8 cellular contexts compared by ENCODE assay signal in the genomic region with DNA sequence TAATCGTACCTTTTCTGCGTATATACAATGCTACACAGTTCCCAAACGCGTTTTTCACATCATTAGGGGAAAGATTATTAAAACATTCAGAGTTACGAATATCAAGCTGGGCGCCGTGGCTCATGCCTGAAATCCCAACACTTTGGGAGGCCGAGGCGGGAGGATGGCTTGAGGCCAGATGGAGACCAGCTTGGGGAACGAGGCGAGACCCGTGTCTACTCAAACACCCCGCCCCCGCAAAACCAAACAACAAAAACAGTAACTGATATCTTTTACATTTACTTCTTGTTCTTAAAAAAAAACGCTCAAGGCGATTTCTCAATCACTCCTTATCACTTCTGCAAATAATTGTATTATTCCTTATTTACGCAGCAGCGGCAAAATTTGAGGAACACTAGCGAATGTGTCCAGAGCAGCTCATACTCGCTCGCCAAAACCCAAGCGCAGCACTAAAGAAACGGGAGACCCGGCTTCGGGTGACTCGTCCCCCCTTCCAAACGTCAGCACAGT. TPM values are rescaled to one million over a fixed set of nuclear protein-coding genes. Genes with fewer than 3 reads are reported as not detected.
DNase-seq lines count a peak whose midpoint lies in the region; ATAC-seq and TF ChIP-seq lines count a peak whose summit lies in the region.

No MANE protein-coding gene starts in this region.

- H4K8ac ChIP-seq in mesendoderm (ENCODE audit: low read depth, low read length) = no peak overlapping the region

- H2BK120ac ChIP-seq in mesendoderm (ENCODE audit: low read depth, low read length) = no peak overlapping the region

- no peak overlapping the region for H3K4ac ChIP-seq in mesendoderm (ENCODE audit: low read depth, low read length)

- H2BK15ac ChIP-seq in mesendoderm (replicated peaks; ENCODE audit: low read depth) = no peak overlapping the region

- peak overlapping the region; percentile 70 for H3K9ac ChIP-seq in mesendoderm (ENCODE audit: low read length)

- CTCF ChIA-PET in activated naive CD4-positive, alpha-beta T cell treated with anti-CD3 and anti-CD28 coated beads, Interleukin-2, amount 10 ng/mL, durations not matched to agents 7 days and 5 days (lab: Charles Lee) = interaction anchor here (0.9 to 2.7 kb wide), 7 partner anchors 10 to 549 kb away, joined by 3 to 8 read pairs (median 5); partner anchors contain the start of genes CEP97, PCNP, RPL24 and SENP7

- H3K27ac Mint-ChIP-seq in activated naive CD4-positive, alpha-beta T cell treated with anti-CD3 and anti-CD28 coated beads, Interleukin-2, amount 10 ng/mL, durations not matched to agents 7 days and 5 days = peak overlapping the region; percentile 99
- peak overlapping the region; percentile 98 for H3K27ac Mint-ChIP-seq in central memory CD8-positive, alpha-beta T cell (ENCODE audit: low read depth)

- H3K36me3 Mint-ChIP-seq in activated naive CD4-positive, alpha-beta T cell treated with anti-CD3 and anti-CD28 coated beads, Interleukin-2, amount 10 ng/mL, durations not matched to agents 7 days and 5 days = peaks cover 38% of the 10 kb centered on the region
- peaks cover 35% of the 10 kb centered on the region for H3K36me3 Mint-ChIP-seq in central memory CD8-positive, alpha-beta T cell (ENCODE audit: insufficient read depth)

- no peak overlapping the region for H3K18ac ChIP-seq in mesendoderm (ENCODE audit: low read length)

- H3K23ac ChIP-seq in mesendoderm (ENCODE audit: low read length) = no peak overlapping the region

- no peak for TF ChIP-seq CTCF in vagina (IDR thresholded peaks at IDR 0.05)

- peaks cover 4% of the 10 kb centered on the region for H3K27me3 Mint-ChIP-seq in activated naive CD4-positive, alpha-beta T cell treated with anti-CD3 and anti-CD28 coated beads, Interleukin-2, amount 10 ng/mL, durations not matched to agents 7 days and 5 days
- no peaks in the 10 kb centered on the region for H3K27me3 Mint-ChIP-seq in central memory CD8-positive, alpha-beta T cell

- peaks cover 26% of the 10 kb centered on the region for H3K79me2 ChIP-seq in mesendoderm (ENCODE audit: control insufficient read depth, insufficient read depth, low read length)

- no peak for DNase-seq in activated naive CD4-positive, alpha-beta T cell treated with anti-CD3 and anti-CD28 coated beads, Interleukin-2, amount 10 ng/mL, durations not matched to agents 7 days and 5 days
- DNase-seq in activated naive CD4-positive, alpha-beta T cell (lab: John Stamatoyannopoulos, UW) = no peak
- no peak for DNase-seq in central memory CD8-positive, alpha-beta T cell (ENCODE audit: low spot score in 2 of 2)
- DNase-seq in mesendoderm = no peak
- DNase-seq in vagina (ENCODE audit: extremely low spot score in 2 of 2) = no peak
- no peak for DNase-seq in DMS114 treated with DMSO at 0.1 percent for 48 hours (lab: John Stamatoyannopoulos, UW; ENCODE audit: unreplicated experiment)

- intact Hi-C loops in vagina (cut with DNase I) = loop anchor here (2.0 to 5.0 kb wide), 2 partner anchors 103 kb away; partner anchors contain the start of genes NXPE3 and PCNP

- H3K4me3 ChIP-seq in mesendoderm (ENCODE audit: low read length) = peak overlapping the region; percentile 64
- H3K4me3 ChIP-seq in vagina = peak overlapping the region; percentile 76 to 94

- H2AK5ac ChIP-seq in mesendoderm (ENCODE audit: low read length) = no peak overlapping the region

- H3K4me3 Mint-ChIP-seq in activated naive CD4-positive, alpha-beta T cell treated with anti-CD3 and anti-CD28 coated beads, Interleukin-2, amount 10 ng/mL, durations not matched to agents 7 days and 5 days = peak overlapping the region; percentile 96
- H3K4me3 Mint-ChIP-seq in central memory CD8-positive, alpha-beta T cell = peak overlapping the region; percentile 96

- H3K4me1 Mint-ChIP-seq in activated naive CD4-positive, alpha-beta T cell treated with anti-CD3 and anti-CD28 coated beads, Interleukin-2, amount 10 ng/mL, durations not matched to agents 7 days and 5 days = peaks cover 46% of the 10 kb centered on the region
- peaks cover 33% of the 10 kb centered on the region for H3K4me1 Mint-ChIP-seq in central memory CD8-positive, alpha-beta T cell

- no peaks in the 10 kb centered on the region for H3K9me3 ChIP-seq in vagina

- no CpG with 5 or more reads among the region's 27 CpGs for whole genome bisulfite sequencing in mesendoderm (ENCODE audit: extremely low coverage, insufficient coverage, low lambda C conversion rate)

- H3K36me3 ChIP-seq in mesendoderm (ENCODE audit: control insufficient read depth, insufficient read depth, low read length) = peaks cover 2% of the 10 kb centered on the region
- H3K36me3 ChIP-seq in vagina = peaks cover 0 to 22% of the 10 kb centered on the region in 2 donors

- no peak for ATAC-seq in central memory CD8-positive, alpha-beta T cell (replicated peaks; ENCODE audit: extremely low read depth, poor library complexity, severe bottlenecking)
- no peak for ATAC-seq in GM19395 (IDR thresholded peaks at IDR 0.05; ENCODE audit: unreplicated experiment)
- ATAC-seq in HG03442 (IDR thresholded peaks at IDR 0.05; ENCODE audit: unreplicated experiment) = no peak

- H3K4me2 ChIP-seq in mesendoderm (ENCODE audit: low read length) = peak overlapping the region; percentile 9

- no peaks in the 10 kb centered on the region for H3K4me1 ChIP-seq in mesendoderm (ENCODE audit: control insufficient read depth, low read depth, low read length)
- peaks cover 44% of the 10 kb centered on the region for H3K4me1 ChIP-seq in vagina

- no peak overlapping the region for H4K5ac ChIP-seq in mesendoderm (ENCODE audit: low read length)

- peak in 1 of 2 donors; percentile 46 for TF ChIP-seq POLR2A in vagina (IDR thresholded peaks at IDR 0.05)

- H3K56ac ChIP-seq in mesendoderm (ENCODE audit: low read length) = peak overlapping the region; percentile 66

- H3K79me1 ChIP-seq in mesendoderm (ENCODE audit: low read length) = peaks cover 5% of the 10 kb centered on the region

- H3K27ac ChIP-seq in mesendoderm (ENCODE audit: low read depth, low read length) = no peak overlapping the region
- H3K27ac ChIP-seq in vagina = peak overlapping the region; percentile 94

- H2BK5ac ChIP-seq in mesendoderm (ENCODE audit: low read length) = no peak overlapping the region

- H3K9me3 Mint-ChIP-seq in activated naive CD4-positive, alpha-beta T cell treated with anti-CD3 and anti-CD28 coated beads, Interleukin-2, amount 10 ng/mL, durations not matched to agents 7 days and 5 days = no peaks in the 10 kb centered on the region
- H3K9me3 Mint-ChIP-seq in central memory CD8-positive, alpha-beta T cell = no peaks in the 10 kb centered on the region

- no peaks in the 10 kb centered on the region for H3K27me3 ChIP-seq in mesendoderm (ENCODE audit: insufficient read depth, low read length, poor library complexity)
- no peaks in the 10 kb centered on the region for H3K27me3 ChIP-seq in vagina

RNA-seq across cellular contexts. Expression of gene ZBTB11, which starts 1.2 kb away (rescaled TPM):
- 6.2 TPM for polyA plus RNA-seq in mesendoderm (2013, experiment 1 of 2)
- 5.9 TPM for polyA plus RNA-seq in mesendoderm (2013, experiment 2 of 2)
- 27.5 TPM for total RNA-seq in vagina

RNA-seq across cellular contexts. Expression of gene RPL24, which starts 10.8 kb away (rescaled TPM):
- polyA plus RNA-seq in mesendoderm (2013, experiment 1 of 2) = 3,947 TPM
- polyA plus RNA-seq in mesendoderm (2013, experiment 2 of 2) = 3,947 TPM
- 1,243 TPM for total RNA-seq in vagina

RNA-seq across cellular contexts. Expression of gene CEP97, which starts 48.6 kb away (rescaled TPM):
- polyA plus RNA-seq in mesendoderm (2013, experiment 1 of 2) = 3.4 TPM
- polyA plus RNA-seq in mesendoderm (2013, experiment 2 of 2) = 3.5 TPM
- 11.0 TPM for total RNA-seq in vagina
